12 cellular contexts compared by ENCODE assay signal in the genomic region with DNA sequence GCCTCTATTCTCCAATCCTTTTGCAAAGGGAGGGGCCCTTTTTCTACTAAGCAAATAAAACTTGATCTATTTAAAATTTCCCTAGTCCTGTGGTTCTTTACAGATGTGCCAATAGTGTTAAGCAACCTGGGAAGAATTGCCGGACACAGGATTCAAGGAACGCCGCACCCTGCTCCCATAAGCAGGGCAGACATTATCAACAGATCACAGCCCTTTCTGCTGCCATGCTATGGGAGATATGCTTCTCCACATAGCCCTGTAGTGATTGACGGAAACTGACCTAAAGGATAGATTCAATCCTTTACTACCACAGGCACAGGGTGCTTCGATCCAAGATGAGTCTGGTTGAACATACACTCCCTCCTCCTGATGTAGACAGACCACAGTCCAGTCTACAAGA.
DNase-seq lines count a peak whose midpoint lies in the region; ATAC-seq and TF ChIP-seq lines count a peak whose summit lies in the region.
"Had no signal": no experiment of that assay in that cellular context is flagged by ENCODE, and none has a peak within 500 bp of the region (broad histone marks: within the 10 kb centered on the region; RNA-seq: fewer than 3 reads in every experiment).

No MANE protein-coding gene starts in this region.

- intact Hi-C loops in left ventricle myocardium inferior (cut with micrococcal nuclease), result no loop called here
- intact Hi-C loops in activated T-helper 1 cell treated with anti-CD3 and anti-CD28 coated beads, Interleukin-12 subunit alpha, Interleukin-12 subunit beta, Interleukin-2, Interleukin-4 antibody, amounts not matched to agents 30 ng/mL and 10 ng/mL and 1 ng/mL, durations not matched to agents 14 hours and 24 hours and 36 hours (cut with micrococcal nuclease), result loop anchor here (1.0 kb wide), 1 partner anchor 9 kb away; no protein-coding TSS in a partner anchor
- intact Hi-C loops in upper lobe of right lung (cut with DNase I), result no loop called here

- H3K27ac ChIP-seq in left ventricle myocardium inferior (replicated peaks) (peak overlapping the region; percentile 7), right atrium auricular region (no peak overlapping the region), upper lobe of right lung (peak overlapping the region; percentile 3)
- H3K27ac ChIP-seq: hepatocyte, parathyroid adenoma had no signal

- H3K4me3 ChIP-seq in left ventricle myocardium inferior, result no peak overlapping the region
- H3K4me3 ChIP-seq in right atrium auricular region, result no peak overlapping the region
- no peak overlapping the region for H3K4me3 ChIP-seq in upper lobe of right lung
- H3K4me3 ChIP-seq: hepatocyte had no signal

- H3K27ac Mint-ChIP-seq in activated T-helper 1 cell treated with anti-CD3 and anti-CD28 coated beads, Interleukin-12 subunit alpha, Interleukin-12 subunit beta, Interleukin-2, Interleukin-4 antibody, amounts not matched to agents 30 ng/mL and 10 ng/mL and 1 ng/mL, durations not matched to agents 14 hours and 24 hours and 36 hours, result peak overlapping the region; percentile 68

- peaks cover 52% of the 10 kb centered on the region for H3K36me3 Mint-ChIP-seq in activated T-helper 1 cell treated with anti-CD3 and anti-CD28 coated beads, Interleukin-12 subunit alpha, Interleukin-12 subunit beta, Interleukin-2, Interleukin-4 antibody, amounts not matched to agents 30 ng/mL and 10 ng/mL and 1 ng/mL, durations not matched to agents 14 hours and 24 hours and 36 hours (ENCODE audit: low read depth)

- no peaks in the 10 kb centered on the region for H3K27me3 ChIP-seq in left ventricle myocardium inferior (ENCODE audit: low read depth)
- no peaks in the 10 kb centered on the region for H3K27me3 ChIP-seq in right atrium auricular region
- no peaks in the 10 kb centered on the region for H3K27me3 ChIP-seq in upper lobe of right lung
- H3K27me3 ChIP-seq: hepatocyte had no signal

- peak; percentile 11 for ATAC-seq in HG02981 (IDR thresholded peaks at IDR 0.05; ENCODE audit: unreplicated experiment)
- no peak for ATAC-seq in upper lobe of right lung
- no peak for ATAC-seq in omental fat pad (ENCODE audit: low FRiP score)
- ATAC-seq: SK-N-SH treated with all-trans-retinoic acid at 6 μM for 48 hours had no signal

- no peaks in the 10 kb centered on the region for H3K27me3 Mint-ChIP-seq in activated T-helper 1 cell treated with anti-CD3 and anti-CD28 coated beads, Interleukin-12 subunit alpha, Interleukin-12 subunit beta, Interleukin-2, Interleukin-4 antibody, amounts not matched to agents 30 ng/mL and 10 ng/mL and 1 ng/mL, durations not matched to agents 14 hours and 24 hours and 36 hours (ENCODE audit: insufficient read depth)

- TF ChIP-seq CTCF in left ventricle myocardium inferior (IDR thresholded peaks at IDR 0.05; ENCODE audit: borderline replicate concordance), result no peak
- TF ChIP-seq CTCF in right atrium auricular region (IDR thresholded peaks at IDR 0.05), result no peak
- no peak for TF ChIP-seq CTCF in upper lobe of right lung (IDR thresholded peaks at IDR 0.05)
- TF ChIP-seq CTCF in omental fat pad (IDR thresholded peaks at IDR 0.05), result no peak

- DNase-seq in left ventricle myocardium inferior (no peak), right atrium auricular region (ENCODE audit: low spot score) (no peak), upper lobe of right lung (no peak), omental fat pad (ENCODE audit: low spot score) (no peak), NCI-H1436 treated with DMSO at 0.1 percent for 48 hours (lab: John Stamatoyannopoulos, UW) (no peak), nucleus accumbens (lab: John Stamatoyannopoulos, UW) (no peak)
- DNase-seq in activated T-helper 1 cell treated with anti-CD3 and anti-CD28 coated beads, Interleukin-12 subunit alpha, Interleukin-12 subunit beta, Interleukin-2, Interleukin-4 antibody, amounts not matched to agents 30 ng/mL and 10 ng/mL and 1 ng/mL, durations not matched to agents 14 hours and 24 hours and 36 hours (ENCODE audit: low spot score), result no peak
- DNase-seq: NCI-H2029 treated with DMSO at 0.1 percent for 48 hours had no signal

- no peaks in the 10 kb centered on the region for H3K9me3 ChIP-seq in left ventricle myocardium inferior (replicated peaks)
- H3K9me3 ChIP-seq in right atrium auricular region, result no peaks in the 10 kb centered on the region
- H3K9me3 ChIP-seq in upper lobe of right lung, result no peaks in the 10 kb centered on the region

- peaks cover 6% of the 10 kb centered on the region for H3K36me3 ChIP-seq in left ventricle myocardium inferior
- H3K36me3 ChIP-seq in right atrium auricular region, result peaks cover 9% of the 10 kb centered on the region
- no peaks in the 10 kb centered on the region for H3K36me3 ChIP-seq in upper lobe of right lung

- H3K4me1 Mint-ChIP-seq in activated T-helper 1 cell treated with anti-CD3 and anti-CD28 coated beads, Interleukin-12 subunit alpha, Interleukin-12 subunit beta, Interleukin-2, Interleukin-4 antibody, amounts not matched to agents 30 ng/mL and 10 ng/mL and 1 ng/mL, durations not matched to agents 14 hours and 24 hours and 36 hours (ENCODE audit: low read depth), result peaks cover 71% of the 10 kb centered on the region

- H3K4me3 Mint-ChIP-seq in activated T-helper 1 cell treated with anti-CD3 and anti-CD28 coated beads, Interleukin-12 subunit alpha, Interleukin-12 subunit beta, Interleukin-2, Interleukin-4 antibody, amounts not matched to agents 30 ng/mL and 10 ng/mL and 1 ng/mL, durations not matched to agents 14 hours and 24 hours and 36 hours, result peak overlapping the region; percentile 66

- H3K9me3 Mint-ChIP-seq in activated T-helper 1 cell treated with anti-CD3 and anti-CD28 coated beads, Interleukin-12 subunit alpha, Interleukin-12 subunit beta, Interleukin-2, Interleukin-4 antibody, amounts not matched to agents 30 ng/mL and 10 ng/mL and 1 ng/mL, durations not matched to agents 14 hours and 24 hours and 36 hours, result no peaks in the 10 kb centered on the region

- H3K4me1 ChIP-seq in left ventricle myocardium inferior (peaks cover 62% of the 10 kb centered on the region), right atrium auricular region (peaks cover 0 to 56% of the 10 kb centered on the region in 2 donors), upper lobe of right lung (peaks cover 32% of the 10 kb centered on the region)
- H3K4me1 ChIP-seq: parathyroid adenoma had no signal

Comparison
In these comparisons a context has a peak if more than half of its experiments do, and no peak if none do; other contexts are left out.
1. H3K27ac ChIP-seq: peak in left ventricle myocardium inferior (single experiment) and upper lobe of right lung (single experiment); none in right atrium auricular region (0 of 2).